ENCODE assay signal across 1 cellular context in genomic region chr6:139152088-139152891, GRCh38.
A peak's percentile ranks its signal among the peaks of the same experiment; 100 is the strongest.
TF ChIP-seq lines count a peak whose summit lies in the region.

No MANE protein-coding gene starts in this region.

TF ChIP-seq in HEK293, 187 proteins besides CTCF, POLR2A, EP300 and RAD21 (continued from another document and continues in another):
- TF ChIP-seq PRDM10 (tag by site-specific recombination; IDR thresholded peaks at IDR 0.05) (peak; percentile 35; the same call in 1 of the 2 replicates), ZBTB48 (tag by site-specific recombination; IDR thresholded peaks at IDR 0.05) (no peak), BCL11B (tag by site-specific recombination; IDR thresholded peaks at IDR 0.05; ENCODE audit: low read depth) (peak; percentile 92), KLF16 (tag by site-specific recombination; IDR thresholded peaks at IDR 0.05) (peak; percentile 61; the same call in 1 of the 2 replicates), ZFHX2 (tag by site-specific recombination; conservative IDR thresholded peaks at IDR 0.05) (no peak), GLIS2 (tag by site-specific recombination; IDR thresholded peaks at IDR 0.05) (no peak), ZNF645 (tag by site-specific recombination; IDR thresholded peaks at IDR 0.05) (no peak), ZNF335 (tag by site-specific recombination; conservative IDR thresholded peaks at IDR 0.05) (peak; percentile 36), SP2 (tag by site-specific recombination; IDR thresholded peaks at IDR 0.05) (peak; percentile 29; the same call in 1 of the 2 replicates), SALL2 (tag by site-specific recombination; IDR thresholded peaks at IDR 0.05; ENCODE audit: borderline replicate concordance) (no peak), ZNF585B (tag by site-specific recombination; IDR thresholded peaks at IDR 0.05) (no peak), ZNF155 (tag by site-specific recombination; IDR thresholded peaks at IDR 0.05) (no peak), KLF8 (tag by site-specific recombination; IDR thresholded peaks at IDR 0.05) (peak; percentile 94), ZNF221 (tag by site-specific recombination; IDR thresholded peaks at IDR 0.05; ENCODE audit: borderline replicate concordance) (0 out of 2 replicates have a peak, but pooled peaks have one; percentile 13), ZNF132 (tag by site-specific recombination; IDR thresholded peaks at IDR 0.05; ENCODE audit: borderline replicate concordance) (no peak), ZSCAN4 (tag by site-specific recombination; IDR thresholded peaks at IDR 0.05) (peak; percentile 94), ZNF624 (tag by site-specific recombination; IDR thresholded peaks at IDR 0.05) (no peak), OSR2 (tag by site-specific recombination; IDR thresholded peaks at IDR 0.05) (peak; percentile 100), REPIN1 (tag by site-specific recombination; IDR thresholded peaks at IDR 0.05; ENCODE audit: low read depth) (no peak; the same call in 1 of the 2 replicates), EGR2 (tag by site-specific recombination; IDR thresholded peaks at IDR 0.05; ENCODE audit: low read depth) (no peak), ZNF654 (tag by site-specific recombination; IDR thresholded peaks at IDR 0.05; ENCODE audit: low read depth) (peak; percentile 19; the same call in 1 of the 2 replicates), ZNF660 (tag by site-specific recombination; IDR thresholded peaks at IDR 0.05) (no peak), ZNF292 (tag by site-specific recombination; IDR thresholded peaks at IDR 0.05; ENCODE audit: borderline replicate concordance, low read depth) (no peak), ZNF610 (tag by site-specific recombination; IDR thresholded peaks at IDR 0.05; ENCODE audit: borderline replicate concordance) (peak; percentile 77; the same call in 1 of the 2 replicates), ZNF26 (tag by site-specific recombination; IDR thresholded peaks at IDR 0.05) (no peak), ZNF223 (tag by site-specific recombination; IDR thresholded peaks at IDR 0.05) (no peak), MZF1 (tag by site-specific recombination; IDR thresholded peaks at IDR 0.05; ENCODE audit: borderline replicate concordance) (peak; percentile 76; the same call in 1 of the 2 replicates), ZNF146 (tag by site-specific recombination; IDR thresholded peaks at IDR 0.05) (peak; percentile 86), ZSCAN5A (tag by site-specific recombination; IDR thresholded peaks at IDR 0.05) (peak; percentile 66; the same call in 1 of the 2 replicates), ZNF404 (tag by site-specific recombination; IDR thresholded peaks at IDR 0.05) (no peak), ZNF518A (tag by site-specific recombination; conservative IDR thresholded peaks at IDR 0.05; ENCODE audit: low read depth) (no peak), ZBTB8A (tag by site-specific recombination; IDR thresholded peaks at IDR 0.05) (peak; percentile 65), OVOL3 (tag by site-specific recombination; IDR thresholded peaks at IDR 0.05) (peak; percentile 99), ZNF354C (tag by site-specific recombination; IDR thresholded peaks at IDR 0.05; ENCODE audit: borderline replicate concordance, low read depth) (peak; percentile 82), ZNF473 (tag by site-specific recombination; IDR thresholded peaks at IDR 0.05) (no peak), ZNF2 (tag by site-specific recombination; IDR thresholded peaks at IDR 0.05) (peak; percentile 98), ZNF488 (tag by site-specific recombination; IDR thresholded peaks at IDR 0.05) (peak; percentile 87), ZNF548 (tag by site-specific recombination; IDR thresholded peaks at IDR 0.05) (no peak), GFI1B (tag by site-specific recombination; IDR thresholded peaks at IDR 0.05) (peak; percentile 99), SCRT2 (tag by site-specific recombination; IDR thresholded peaks at IDR 0.05) (no peak), ZNF510 (tag by site-specific recombination; IDR thresholded peaks at IDR 0.05; ENCODE audit: insufficient replicate concordance) (no peak), ZBTB7A (tag by site-specific recombination; IDR thresholded peaks at IDR 0.05; ENCODE audit: low read depth) (peak; percentile 51; the same call in 1 of the 2 replicates), ZNF350 (tag by site-specific recombination; IDR thresholded peaks at IDR 0.05) (no peak), ZNF529 (tag by site-specific recombination; IDR thresholded peaks at IDR 0.05; ENCODE audit: insufficient replicate concordance) (no peak), ZNF133 (tag by site-specific recombination; IDR thresholded peaks at IDR 0.05) (no peak), ZNF701 (tag by site-specific recombination; IDR thresholded peaks at IDR 0.05) (no peak), ZBTB1 (tag by site-specific recombination; IDR thresholded peaks at IDR 0.05) (peak; percentile 85), KLF1 (tag by site-specific recombination; IDR thresholded peaks at IDR 0.05) (peak; percentile 82), ZNF426 (tag by site-specific recombination; IDR thresholded peaks at IDR 0.05) (no peak), KLF17 (tag by site-specific recombination; IDR thresholded peaks at IDR 0.05) (peak; percentile 98), ZNF169 (tag by site-specific recombination; IDR thresholded peaks at IDR 0.05) (no peak), KLF9 (tag by site-specific recombination; IDR thresholded peaks at IDR 0.05; ENCODE audit: low read depth) (peak; percentile 48), ZNF670 (tag by site-specific recombination; IDR thresholded peaks at IDR 0.05; ENCODE audit: low read depth) (no peak)
